In the genomic region with DNA sequence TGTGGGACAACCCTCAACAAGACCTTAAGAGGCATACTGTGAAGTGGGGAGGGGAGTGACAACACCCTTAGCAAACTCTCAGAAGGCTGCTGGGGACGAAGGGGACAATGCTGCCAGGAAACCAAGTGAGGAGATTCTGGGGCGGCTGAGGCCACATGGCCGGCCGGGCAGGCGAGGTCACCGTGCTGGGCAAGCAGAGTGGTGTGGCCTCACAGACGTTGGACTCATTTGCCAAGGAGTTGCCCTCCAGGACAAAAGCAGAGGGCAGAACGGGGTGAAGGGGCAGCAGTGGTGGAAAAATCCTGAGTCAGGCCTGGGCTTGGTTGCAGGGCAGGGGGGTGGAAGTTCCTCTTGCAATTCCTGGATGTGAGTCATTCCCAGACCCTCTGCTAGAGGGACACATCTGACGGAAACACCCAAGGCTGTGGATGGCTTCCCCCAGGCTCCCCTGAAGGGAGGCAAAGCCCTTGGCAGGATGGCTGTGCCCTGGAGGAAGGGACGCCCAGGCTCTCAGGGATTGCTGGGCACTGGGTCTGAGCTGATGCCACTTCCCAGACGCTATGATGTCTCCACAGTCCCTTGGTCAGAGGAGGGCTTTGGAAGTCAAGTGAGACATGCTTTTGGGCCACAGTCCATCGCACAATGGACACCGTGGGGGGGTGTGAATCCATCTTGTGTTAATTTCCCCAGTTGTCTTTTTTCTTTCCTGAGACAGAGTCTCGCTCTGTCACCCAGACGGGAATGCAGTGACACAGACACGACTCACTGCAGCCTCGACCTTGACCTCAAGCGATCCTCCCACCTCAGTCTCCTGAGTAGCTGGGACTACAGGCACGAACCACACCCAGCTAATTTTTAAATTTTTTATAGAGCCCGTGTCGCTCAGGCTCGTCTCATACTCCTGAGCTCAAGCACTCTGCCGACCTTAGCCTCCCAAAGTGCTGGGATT, we compare ENCODE assay signal across 10 cellular contexts. TPM values are rescaled to one million over a fixed set of nuclear protein-coding genes. Genes with fewer than 3 reads are reported as not detected.
DNase-seq lines count a peak whose midpoint lies in the region; ATAC-seq, FAIRE-seq and TF ChIP-seq lines count a peak whose summit lies in the region.
"Had no signal": no experiment of that assay in that cellular context is flagged by ENCODE, and none has a peak within 500 bp of the region (broad histone marks: within the 10 kb centered on the region; RNA-seq: fewer than 3 reads in every experiment).

No MANE protein-coding gene starts in this region.

- dilution Hi-C loops in keratinocyte (cut with MboI; ENCODE audit: extremely low pct_ligation_motif_present, low sequenced_read_pairs), result no loop called here

- 49 to 74% (median 58%) methylated on average over 23 of the region's 23 CpGs for WGBS in spleen, 5 donors

- FAIRE-seq in bronchial epithelial cell (lab: Jason Lieb, UNC), result no peak
- no peak for FAIRE-seq in keratinocyte (lab: Jason Lieb, UNC)

- peaks cover 8% of the 10 kb centered on the region for H3K4me1 ChIP-seq in keratinocyte (ENCODE audit: control insufficient read depth, extremely low read depth, insufficient read depth, low read length)
- H3K4me1 ChIP-seq in spleen, result peaks cover 0 to 35% (median 0%) of the 10 kb centered on the region in 6 donors

- ATAC-seq in GM19397 (IDR thresholded peaks at IDR 0.05; ENCODE audit: unreplicated experiment), result no peak

- H3K4me3 ChIP-seq in bronchial epithelial cell (ENCODE audit: low read depth, low read length) (no peak overlapping the region), keratinocyte (ENCODE audit: control insufficient read depth in 2 of 3, extremely low read depth in 1 of 3, insufficient read depth in 2 of 3, low read depth in 1 of 3, low read length in 3 of 3) (no peak overlapping the region), spleen (no peak overlapping the region)

- H3K9ac ChIP-seq in keratinocyte (ENCODE audit: control insufficient read depth, extremely low read depth, insufficient read depth, low read length), result no peak overlapping the region

- peak overlapping the region; percentile 56 for H3K4me2 ChIP-seq in keratinocyte (ENCODE audit: control insufficient read depth, extremely low read depth, insufficient read depth, low read depth, low read length)

- H3K79me2 ChIP-seq in keratinocyte (ENCODE audit: control insufficient read depth, insufficient read depth, low read length), result no peaks in the 10 kb centered on the region

- TF ChIP-seq CTCF in bronchial epithelial cell (IDR thresholded peaks at IDR 0.05; ENCODE audit: insufficient read depth, low read length, severe bottlenecking), result no peak
- no peak for TF ChIP-seq CTCF in keratinocyte (optimal IDR thresholded peaks at IDR 0.05 in 1 of 3, IDR thresholded peaks at IDR 0.05 in 1 of 3, conservative IDR thresholded peaks at IDR 0.05 in 1 of 3; ENCODE audit: extremely low read depth in 1 of 3, insufficient read depth in 2 of 3, low read length in 3 of 3)
- TF ChIP-seq CTCF in spleen (IDR thresholded peaks at IDR 0.05 in 8 of 11, conservative IDR thresholded peaks at IDR 0.05 in 3 of 11), result no peak

- no peaks in the 10 kb centered on the region for H4K20me1 ChIP-seq in keratinocyte (ENCODE audit: control insufficient read depth, extremely low read depth, insufficient read depth, low read length)

- intact Hi-C loops in spleen (cut with DNase I; ENCODE audit: low total_unique reads), result no loop called here

- H3K9me3 ChIP-seq in keratinocyte (ENCODE audit: control insufficient read depth, low read depth, low read length), result no peaks in the 10 kb centered on the region
- no peaks in the 10 kb centered on the region for H3K9me3 ChIP-seq in spleen

- peak overlapping the region; percentile 13 for H2AFZ ChIP-seq in keratinocyte (ENCODE audit: control insufficient read depth, low read length)

- DNase-seq in HS-27A (ENCODE audit: low read depth), result peak; percentile 19
- peak; percentile 50 for DNase-seq in bronchial epithelial cell (ENCODE audit: low read depth)
- no peak for DNase-seq in keratinocyte (ENCODE audit: low read depth, low spot score)
- peak; percentile 83 for DNase-seq in spleen
- DNase-seq in OCI-M2 (lab: John Stamatoyannopoulos, UW; ENCODE audit: unreplicated experiment), result no peak
- DNase-seq in retina, result no peak
- DNase-seq in activated T-cell treated with anti-CD3 and anti-CD28 coated beads for 4 hours, result no peak
- DNase-seq: activated gamma-delta T cell, NCI-H2029 had no signal

- TF ChIP-seq POLR2A in spleen (IDR thresholded peaks at IDR 0.05), result no peak

- H3K36me3 ChIP-seq in bronchial epithelial cell (ENCODE audit: control insufficient read depth, insufficient read depth, low read length) (no peaks in the 10 kb centered on the region), keratinocyte (ENCODE audit: control insufficient read depth in 2 of 2, extremely low read depth in 1 of 2, insufficient read depth in 2 of 2, low read length in 2 of 2) (no peaks in the 10 kb centered on the region), spleen (no peaks in the 10 kb centered on the region)

- H3K27me3 ChIP-seq in bronchial epithelial cell (ENCODE audit: control insufficient read depth, insufficient read depth, low read length), result no peaks in the 10 kb centered on the region
- H3K27me3 ChIP-seq in keratinocyte (ENCODE audit: control insufficient read depth, extremely low read depth, insufficient read depth, low read length), result no peaks in the 10 kb centered on the region
- peaks cover 0 to 35% (median 0%) of the 10 kb centered on the region in 7 donors for H3K27me3 ChIP-seq in spleen (replicated peaks in 1 of 7)

- no peaks in the 10 kb centered on the region for H3K9me1 ChIP-seq in keratinocyte (ENCODE audit: control insufficient read depth, extremely low read depth, insufficient read depth, low read length)

- no peak overlapping the region for H3K27ac ChIP-seq in keratinocyte (ENCODE audit: control insufficient read depth, insufficient read depth, low read length)
- peak overlapping the region in 7 of 8 donors; percentile 42 to 85 (median 69) for H3K27ac ChIP-seq in spleen

RNA-seq across cellular contexts. Expression of gene SHANK3, which starts 16.2 kb away (rescaled TPM):
- 0.79 and 0.90 TPM in 2 replicates for total RNA-seq in bronchial epithelial cell
- polyA plus RNA-seq in keratinocyte, result 1.00 to 1.8 TPM (median 1.6 TPM) in 3 replicates
- 0.60 TPM for polyA plus RNA-seq in keratinocyte (2011; ENCODE audit: low read depth)
- 0.69 and 2.0 TPM in 2 replicates for polyA plus RNA-seq in keratinocyte (2011; cell fraction: cytosol; rRNA removed)
- polyA plus RNA-seq in keratinocyte (2011; cell fraction: nucleus; rRNA removed), result 3.9 and 7.2 TPM in 2 replicates
- 0.93 and 3.8 TPM in 2 replicates for polyA plus RNA-seq in keratinocyte (2012; ENCODE audit: low replicate concordance)
- polyA minus RNA-seq in keratinocyte, result 1.0 to 4.2 TPM (median 1.3 TPM) in 3 replicates
- polyA minus RNA-seq in keratinocyte (2011; cell fraction: cytosol; rRNA and poly(A)+ RNA removed), result 3.6 TPM
- 3.8 and 4.0 TPM in 2 replicates for polyA minus RNA-seq in keratinocyte (2011; cell fraction: nucleus; rRNA and poly(A)+ RNA removed)
- total RNA-seq in spleen, result 100 to 1,000 TPM in 3 of 7 donors, 10 to 100 TPM in 4; 55.5 to 264 (median 89.1) TPM
- 100 to 1,000 TPM in 1 of 3 donors, 10 to 100 TPM in 1, 1 to 10 TPM in 1; 9.9 to 112 (median 31.8) TPM for polyA plus RNA-seq in spleen

RNA-seq across cellular contexts. Expression of gene ARSA, which starts 28.4 kb away (rescaled TPM):
- total RNA-seq in bronchial epithelial cell, result 12.1 and 13.6 TPM in 2 replicates
- 12.1 to 20.8 TPM (median 19.5 TPM) in 3 replicates for polyA plus RNA-seq in keratinocyte
- polyA plus RNA-seq in keratinocyte (2011; ENCODE audit: low read depth), result 6.8 TPM
- 6.7 and 16.9 TPM in 2 replicates for polyA plus RNA-seq in keratinocyte (2011; cell fraction: cytosol; rRNA removed)
- polyA plus RNA-seq in keratinocyte (2011; cell fraction: nucleus; rRNA removed), result 68.3 and 101 TPM in 2 replicates
- polyA plus RNA-seq in keratinocyte (2012; ENCODE audit: low replicate concordance), result 22.7 and 31.0 TPM in 2 replicates
- polyA minus RNA-seq in keratinocyte, result 9.6 to 14.0 TPM (median 10.9 TPM) in 3 replicates
- polyA minus RNA-seq in keratinocyte (2011; cell fraction: cytosol; rRNA and poly(A)+ RNA removed), result 30.9 TPM
- polyA minus RNA-seq in keratinocyte (2011; cell fraction: nucleus; rRNA and poly(A)+ RNA removed), result 36.3 and 36.8 TPM in 2 replicates
- total RNA-seq in spleen, result 10 to 100 TPM; 51.0 to 80.2 (median 58.7) TPM
- polyA plus RNA-seq in spleen, result 100 to 1,000 TPM in 1 of 3 donors, 10 to 100 TPM in 2; 26.0 to 108 (median 86.7) TPM

RNA-seq across cellular contexts. Expression of gene MAPK8IP2, which starts 55.8 kb away (rescaled TPM):
- total RNA-seq in bronchial epithelial cell, result 0.53 and 0.77 TPM in 2 replicates
- polyA plus RNA-seq in keratinocyte, result 0.29 to 1.0 TPM (median 0.31 TPM) in 3 replicates
- polyA plus RNA-seq in keratinocyte (2011; ENCODE audit: low read depth), result 0.21 TPM
- polyA plus RNA-seq in keratinocyte (2011; cell fraction: cytosol; rRNA removed), result 0.33 and 0.90 TPM in 2 replicates
- 1.6 and 2.5 TPM in 2 replicates for polyA plus RNA-seq in keratinocyte (2011; cell fraction: nucleus; rRNA removed)
- 0.68 and 0.85 TPM in 2 replicates for polyA plus RNA-seq in keratinocyte (2012; ENCODE audit: low replicate concordance)
- 0.29 to 1.9 TPM (median 1.2 TPM) in 3 replicates for polyA minus RNA-seq in keratinocyte
- 1.5 TPM for polyA minus RNA-seq in keratinocyte (2011; cell fraction: cytosol; rRNA and poly(A)+ RNA removed)
- polyA minus RNA-seq in keratinocyte (2011; cell fraction: nucleus; rRNA and poly(A)+ RNA removed), result 2.6 and 2.8 TPM in 2 replicates
- total RNA-seq in spleen, result 1 to 10 TPM in 3 of 7 donors, under 1 TPM in 4; 0.64 to 2.7 (median 0.79) TPM
- polyA plus RNA-seq in spleen, result under 1 TPM; 0.22 to 0.99 (median 0.29) TPM

Comparison
In these comparisons a context has a peak if more than half of its experiments do, and no peak if none do; other contexts are left out.
1. DNase-seq: peak in HS-27A (single experiment), bronchial epithelial cell (single experiment) and spleen (single experiment); none in keratinocyte (single experiment), OCI-M2 (single experiment), retina (single experiment) and activated T-cell treated with anti-CD3 and anti-CD28 coated beads for 4 hours (single experiment).
2. RNA of gene SHANK3, which starts 16.2 kb away (total RNA-seq): 55.5 to 264 TPM in spleen; 0.79 to 0.90 TPM in bronchial epithelial cell; every median in the first group is over 10 times any median in the second.